8 cellular contexts compared by ENCODE assay signal in the genomic region with DNA sequence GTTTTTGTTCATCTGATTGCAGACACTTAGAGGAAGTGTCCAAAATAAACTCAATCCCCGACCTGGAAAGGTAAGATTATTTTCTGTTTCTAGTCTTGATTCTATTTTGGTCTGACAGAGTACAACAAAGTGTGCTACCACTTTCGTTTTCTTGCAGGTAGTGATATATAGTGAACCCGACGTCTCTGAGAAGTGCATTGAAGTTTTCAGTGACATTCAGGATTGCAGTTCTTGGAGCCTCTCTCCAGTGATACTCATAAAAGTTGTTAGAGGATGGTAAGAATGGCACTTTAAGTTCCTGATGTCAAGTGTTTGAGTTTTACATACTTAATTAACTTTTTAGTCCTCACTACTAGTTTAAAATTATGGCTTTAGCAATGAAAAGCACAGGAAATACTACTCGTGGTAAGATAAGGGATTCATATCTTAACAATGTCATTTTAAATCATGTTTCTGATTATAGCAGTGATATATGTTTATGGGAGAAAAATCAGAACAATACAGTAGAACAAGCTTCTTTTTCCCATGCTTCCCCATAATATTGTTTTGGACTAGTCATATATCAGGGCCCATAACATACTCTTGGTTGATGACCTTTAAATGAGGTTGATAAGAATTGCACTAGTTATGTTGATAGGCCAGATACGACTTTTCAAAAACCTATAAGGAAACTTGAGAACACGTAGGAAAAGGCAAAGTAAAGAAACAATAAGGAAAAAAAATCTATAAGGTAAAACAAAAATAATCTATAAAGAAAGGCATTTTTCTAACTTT.
DNase-seq lines count a peak whose midpoint lies in the region; ATAC-seq and TF ChIP-seq lines count a peak whose summit lies in the region.

No MANE protein-coding gene starts in this region.

- no peaks in the 10 kb centered on the region for H3K9me3 ChIP-seq in Loucy (ENCODE audit: insufficient read depth, low read depth, low read length)

- DNase-seq in GM10266 (ENCODE audit: extremely low spot score) (peak; percentile 45), COLO829 (ENCODE audit: low spot score) (no peak), EL (no peak), MV-4-11 (lab: John Stamatoyannopoulos, UW) (no peak), HuH-7.5 (ENCODE audit: low spot score) (no peak)

- peaks cover 9% of the 10 kb centered on the region for H4K20me1 ChIP-seq in Loucy (ENCODE audit: insufficient read depth, low read length, poor library complexity, severe bottlenecking)

- peak overlapping the region; percentile 71 for H3K4me3 ChIP-seq in Loucy (ENCODE audit: low read length, poor library complexity, severe bottlenecking)

- no peaks in the 10 kb centered on the region for H3K27me3 ChIP-seq in Loucy (ENCODE audit: insufficient read depth, low read length, poor library complexity, severe bottlenecking)

- ATAC-seq in GM21723 (IDR thresholded peaks at IDR 0.05; ENCODE audit: unreplicated experiment) (peak; percentile 45), esophagus mucosa (peak; percentile 15)

- 0 out of 2 replicates have a peak overlapping the region, but pooled peaks have one; percentile 11 for H2AFZ ChIP-seq in Loucy (ENCODE audit: low read length)

- H3K4me2 ChIP-seq in Loucy (ENCODE audit: low read depth, low read length, poor library complexity, severe bottlenecking) = peak overlapping the region; percentile 92

- peaks cover 52% of the 10 kb centered on the region for H3K4me1 ChIP-seq in Loucy (ENCODE audit: insufficient read depth, low read length, poor library complexity, severe bottlenecking)

- peak overlapping the region; percentile 65 for H3K9ac ChIP-seq in Loucy (ENCODE audit: low read depth, low read length, poor library complexity, severe bottlenecking)

- H3F3A ChIP-seq in Loucy (ENCODE audit: low read depth) = peaks cover 6% of the 10 kb centered on the region; the same call in 1 of the 2 replicates

- peaks cover 26% of the 10 kb centered on the region for H3K36me3 ChIP-seq in Loucy (ENCODE audit: insufficient read depth, low read length)

- H3K79me2 ChIP-seq in Loucy (ENCODE audit: insufficient read depth, low read length) = peaks cover 30% of the 10 kb centered on the region

- H3K9me2 ChIP-seq in Loucy (replicated peaks; ENCODE audit: low read depth, low read length) = no peaks in the 10 kb centered on the region

- TF ChIP-seq CTCF in GM10266 (IDR thresholded peaks at IDR 0.05; ENCODE audit: control insufficient read depth, insufficient read depth, low read depth, missing control alignments) (no peak), Loucy (conservative IDR thresholded peaks at IDR 0.05; ENCODE audit: low read length) (no peak)
